12 cellular contexts compared by ENCODE assay signal in genomic region chr14:30389134-30389900, GRCh38.
DNase-seq lines count a peak whose midpoint lies in the region; ATAC-seq, FAIRE-seq and TF ChIP-seq lines count a peak whose summit lies in the region.
"Had no signal": no experiment of that assay in that cellular context is flagged by ENCODE, and none has a peak within 500 bp of the region (broad histone marks: within the 10 kb centered on the region; RNA-seq: fewer than 3 reads in every experiment).

No MANE protein-coding gene starts in this region.

- no peaks in the 10 kb centered on the region for H3K27me3 Mint-ChIP-seq in natural killer cell (ENCODE audit: low read depth in 2 of 2)

- H3K36me3 Mint-ChIP-seq in natural killer cell: no peaks in the 10 kb centered on the region
- H3K36me3 Mint-ChIP-seq: memory B cell had no signal

- H3K4me1 ChIP-seq in right lobe of liver: peaks cover 0 to 8% (median 0%) of the 10 kb centered on the region in 4 donors
- H3K4me1 ChIP-seq: gastrocnemius medialis had no signal

- H3K27ac Mint-ChIP-seq in natural killer cell: no peak overlapping the region
- H3K27ac Mint-ChIP-seq: memory B cell had no signal

- ATAC-seq in right lobe of liver: peak; percentile 22 to 97 (median 82)
- ATAC-seq in natural killer cell: no peak
- ATAC-seq: gastrocnemius medialis had no signal

- intact Hi-C loops in right lobe of liver (cut with DNase I) (no loop called here), natural killer cell (cut with micrococcal nuclease) (no loop called here)

- H3K9me3 ChIP-seq in right lobe of liver: no peaks in the 10 kb centered on the region
- H3K9me3 ChIP-seq: gastrocnemius medialis had no signal

- TF ChIP-seq POLR2A in right lobe of liver (IDR thresholded peaks at IDR 0.05): no peak
- no peak for TF ChIP-seq POLR2A in GM12891 (IDR thresholded peaks at IDR 0.05; ENCODE audit: low read depth, low read length)

- no peaks in the 10 kb centered on the region for H3K4me1 Mint-ChIP-seq in natural killer cell
- H3K4me1 Mint-ChIP-seq: memory B cell had no signal

- TF ChIP-seq CTCF in right lobe of liver (IDR thresholded peaks at IDR 0.05) (no peak), natural killer cell (IDR thresholded peaks at IDR 0.05) (no peak)

- DNase-seq in A172 (ENCODE audit: low spot score) (peak; percentile 7), NCI-H1694 (lab: John Stamatoyannopoulos, UW) (peak; percentile 99), cerebellum (ENCODE audit: low spot score) (peak; percentile 13), right lobe of liver (peak in 2 of 3 donors; percentile 51 to 74), natural killer cell (no peak), GM12891 (ENCODE audit: insufficient read length, low spot score) (no peak), SIG-M5 (lab: John Stamatoyannopoulos, UW) (no peak)
- DNase-seq in activated CD4-positive, CD25-positive, alpha-beta regulatory T cell (lab: John Stamatoyannopoulos, UW): no peak
- DNase-seq: gastrocnemius medialis, T-helper 2 cell had no signal

- 34% methylated on average over 6 of the region's 6 CpGs for WGBS in right lobe of liver (ENCODE audit: insufficient coverage, low coverage, low lambda C conversion rate, missing lambda C conversion rate)

- no peaks in the 10 kb centered on the region for H3K36me3 ChIP-seq in right lobe of liver
- H3K36me3 ChIP-seq: cardiac muscle cell, gastrocnemius medialis had no signal

- no peaks in the 10 kb centered on the region for H3K27me3 ChIP-seq in right lobe of liver
- H3K27me3 ChIP-seq: cardiac muscle cell, gastrocnemius medialis had no signal

- H3K27ac ChIP-seq in right lobe of liver: no peak overlapping the region
- H3K27ac ChIP-seq: cardiac muscle cell, gastrocnemius medialis had no signal

- peaks cover 2 to 5% of the 10 kb centered on the region in 2 donors for H3K9me3 Mint-ChIP-seq in natural killer cell
- H3K9me3 Mint-ChIP-seq: memory B cell had no signal

- H3K4me3 ChIP-seq in right lobe of liver: no peak overlapping the region
- H3K4me3 ChIP-seq: cardiac muscle cell, gastrocnemius medialis had no signal

- no peak overlapping the region for H3K4me3 Mint-ChIP-seq in natural killer cell
- H3K4me3 Mint-ChIP-seq: memory B cell had no signal

- FAIRE-seq in GM12891 (lab: Jason Lieb, UNC): no peak

TF ChIP-seq in GM12891, 5 proteins besides CTCF, POLR2A, EP300 and RAD21:
- TF ChIP-seq PAX5 (IDR thresholded peaks at IDR 0.05; ENCODE audit: insufficient read depth, low read length, severe bottlenecking) (no peak), TAF1 (IDR thresholded peaks at IDR 0.05; ENCODE audit: low read depth, low read length) (no peak), SPI1 (IDR thresholded peaks at IDR 0.05; ENCODE audit: low read depth, low read length) (no peak), POLR2AphosphoS5 (IDR thresholded peaks at IDR 0.05; ENCODE audit: low read depth, low read length) (no peak), POU2F2 (IDR thresholded peaks at IDR 0.05; ENCODE audit: low read depth, low read length) (no peak)

Comparison
In these comparisons a context has a peak if more than half of its experiments do, and no peak if none do; other contexts are left out.
1. DNase-seq: peak in A172 (single experiment), NCI-H1694 (single experiment), cerebellum (single experiment) and right lobe of liver (2 of 3); none in natural killer cell (single experiment), GM12891 (single experiment), activated CD4-positive, CD25-positive, alpha-beta regulatory T cell (0 of 4) and SIG-M5 (single experiment).
2. ATAC-seq: peak in right lobe of liver (4 of 4); none in natural killer cell (0 of 3).